Comparison of ENCODE assay signal across 13 cellular contexts in genomic region chr10:123044391-123044790, GRCh38.
A peak's percentile ranks its signal among the peaks of the same experiment; 100 is the strongest.
DNase-seq lines count a peak whose midpoint lies in the region; ATAC-seq, FAIRE-seq and TF ChIP-seq lines count a peak whose summit lies in the region.
"Had no signal": no experiment of that assay in that cellular context is flagged by ENCODE, and none has a peak within 500 bp of the region (broad histone marks: within the 10 kb centered on the region; RNA-seq: fewer than 3 reads in every experiment).

No MANE protein-coding gene starts in this region.

- no peak for FAIRE-seq in D721Med (lab: Jason Lieb, UNC)
- FAIRE-seq: colon, kidney had no signal

- H3K27ac ChIP-seq in RWPE2 (ENCODE audit: poor library complexity, severe bottlenecking), result no peak overlapping the region
- H3K27ac ChIP-seq: Peyer's patch, suprapubic skin had no signal

- peak; percentile 57 for TF ChIP-seq RAD21 in Ishikawa (IDR thresholded peaks at IDR 0.05; ENCODE audit: low read depth)

- H3K36me3 ChIP-seq in RWPE2 (ENCODE audit: low read depth), result no peaks in the 10 kb centered on the region

- TF ChIP-seq CTCF in D721Med (IDR thresholded peaks at IDR 0.05; ENCODE audit: insufficient read depth, missing control alignments) (peak; percentile 19), RWPE2 (IDR thresholded peaks at IDR 0.05; ENCODE audit: poor library complexity, severe bottlenecking) (peak; percentile 13)

- no peak overlapping the region for H3K4me3 ChIP-seq in RWPE2 (ENCODE audit: severe bottlenecking)
- H3K4me3 ChIP-seq: Peyer's patch, suprapubic skin had no signal

- ATAC-seq in RWPE2 (ENCODE audit: low read depth) (no peak), HG02678 (IDR thresholded peaks at IDR 0.05; ENCODE audit: unreplicated experiment) (no peak), HG03342 (IDR thresholded peaks at IDR 0.05; ENCODE audit: unreplicated experiment) (no peak)

- no peaks in the 10 kb centered on the region for H3K4me1 ChIP-seq in RWPE2 (ENCODE audit: insufficient read depth, poor library complexity, severe bottlenecking)
- H3K4me1 ChIP-seq: Peyer's patch, suprapubic skin had no signal

- H3K27me3 ChIP-seq in RWPE2 (ENCODE audit: insufficient read depth, poor library complexity, severe bottlenecking), result no peaks in the 10 kb centered on the region
- H3K27me3 ChIP-seq: Peyer's patch, suprapubic skin had no signal

- DNase-seq in D721Med (ENCODE audit: insufficient read length, low spot score), result no peak
- DNase-seq in RWPE2 (ENCODE audit: low spot score), result no peak
- peak; percentile 48 for DNase-seq in globus pallidus (ENCODE audit: low spot score)
- no peak for DNase-seq in GDM1 (lab: John Stamatoyannopoulos, UW)
- DNase-seq in activated naive CD4-positive, alpha-beta T cell treated with anti-CD3 and anti-CD28 coated beads, Interleukin-2, amount 50 U/mL, for 16 hours, result no peak
- DNase-seq: GF-D8, kidney, Peyer's patch had no signal

- no peaks in the 10 kb centered on the region for H3K9me3 ChIP-seq in RWPE2 (ENCODE audit: severe bottlenecking)
- H3K9me3 ChIP-seq: Peyer's patch, suprapubic skin had no signal

- no peak for TF ChIP-seq EP300 in Ishikawa (IDR thresholded peaks at IDR 0.05; ENCODE audit: borderline replicate concordance)

TF ChIP-seq in Ishikawa, 13 proteins besides CTCF, POLR2A, EP300 and RAD21:
- TF ChIP-seq YY1 (IDR thresholded peaks at IDR 0.05; ENCODE audit: low read depth) (no peak), TCF12 (IDR thresholded peaks at IDR 0.05; ENCODE audit: low read depth) (no peak), TEAD4 (IDR thresholded peaks at IDR 0.05) (no peak), REST (IDR thresholded peaks at IDR 0.05; ENCODE audit: low read depth) (no peak), CEBPB (IDR thresholded peaks at IDR 0.05) (no peak), CREB1 (IDR thresholded peaks at IDR 0.05; ENCODE audit: low read depth) (no peak), EGR1 (IDR thresholded peaks at IDR 0.05) (no peak), NFIC (IDR thresholded peaks at IDR 0.05) (no peak), TAF1 (IDR thresholded peaks at IDR 0.05; ENCODE audit: low read depth) (no peak), ZBTB7A (IDR thresholded peaks at IDR 0.05; ENCODE audit: low read depth) (no peak), FOXM1 (IDR thresholded peaks at IDR 0.05; ENCODE audit: borderline replicate concordance, low read depth) (no peak)
- TF ChIP-seq, protein P1, sequence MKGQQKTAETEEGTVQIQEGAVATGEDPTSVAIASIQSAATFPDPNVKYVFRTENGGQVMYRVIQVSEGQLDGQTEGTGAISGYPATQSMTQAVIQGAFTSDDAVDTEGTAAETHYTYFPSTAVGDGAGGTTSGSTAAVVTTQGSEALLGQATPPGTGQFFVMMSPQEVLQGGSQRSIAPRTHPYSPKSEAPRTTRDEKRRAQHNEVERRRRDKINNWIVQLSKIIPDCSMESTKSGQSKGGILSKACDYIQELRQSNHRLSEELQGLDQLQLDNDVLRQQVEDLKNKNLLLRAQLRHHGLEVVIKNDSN (IDR thresholded peaks at IDR 0.05), result no peak
- TF ChIP-seq, protein P2, sequence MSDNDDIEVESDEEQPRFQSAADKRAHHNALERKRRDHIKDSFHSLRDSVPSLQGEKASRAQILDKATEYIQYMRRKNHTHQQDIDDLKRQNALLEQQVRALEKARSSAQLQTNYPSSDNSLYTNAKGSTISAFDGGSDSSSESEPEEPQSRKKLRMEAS (IDR thresholded peaks at IDR 0.05), result no peak
